Comparison of ENCODE assay signal across 6 cellular contexts in genomic region chrX:153727108-153727931, GRCh38. TPM values are rescaled to one million over a fixed set of nuclear protein-coding genes. Genes with fewer than 3 reads are reported as not detected.
DNase-seq lines count a peak whose midpoint lies in the region; ATAC-seq lines count a peak whose summit lies in the region.

No MANE protein-coding gene starts in this region.

- no peak overlapping the region for H2BK15ac ChIP-seq in neuronal stem cell (ENCODE audit: low read length)

- no peak overlapping the region for H2AFZ ChIP-seq in neuronal stem cell (ENCODE audit: low read length)

- H2BK12ac ChIP-seq in neuronal stem cell (ENCODE audit: low read length): no peak overlapping the region

- H3K4me1 ChIP-seq in neuronal stem cell (ENCODE audit: control insufficient read depth in 2 of 2, insufficient read depth in 1 of 2, low read depth in 1 of 2, low read length in 2 of 2): peaks cover 19 to 21% of the 10 kb centered on the region in 2 donors

- H2AK5ac ChIP-seq in neuronal stem cell (ENCODE audit: low read depth, low read length): no peak overlapping the region

- no peak overlapping the region for H3K4ac ChIP-seq in neuronal stem cell (ENCODE audit: low read length)

- peaks cover 27% of the 10 kb centered on the region for H3K36me3 Mint-ChIP-seq in activated CD8-positive, alpha-beta memory T cell treated with anti-CD3 and anti-CD28 coated beads, Interleukin-2, amount 10 ng/mL, durations not matched to agents 7 days and 5 days

- CTCF ChIA-PET in activated CD8-positive, alpha-beta memory T cell treated with anti-CD3 and anti-CD28 coated beads, Interleukin-2, amount 10 ng/mL, durations not matched to agents 7 days and 5 days (lab: Charles Lee): interaction anchor here (1.0 to 1.7 kb wide), 3 partner anchors 8 to 220 kb away, joined by 3 to 7 read pairs (median 6); no protein-coding TSS in a partner anchor

- H3K23ac ChIP-seq in neuronal stem cell (ENCODE audit: low read depth, low read length, poor library complexity): peak overlapping the region; percentile 17

- WGBS in neuronal stem cell (ENCODE audit: extremely low coverage in 2 of 2, insufficient read length in 2 of 2, insufficient replicate concordance in 1 of 2), 2 donors: no CpG with 5 or more reads among the region's 23 CpGs

- H3K9ac ChIP-seq in neuronal stem cell (ENCODE audit: low read depth, low read length, poor library complexity): no peak overlapping the region

- H3K27me3 Mint-ChIP-seq in activated CD8-positive, alpha-beta memory T cell treated with anti-CD3 and anti-CD28 coated beads, Interleukin-2, amount 10 ng/mL, durations not matched to agents 7 days and 5 days: no peaks in the 10 kb centered on the region

- H2BK120ac ChIP-seq in neuronal stem cell (ENCODE audit: low read depth, low read length): no peak overlapping the region

- H2BK5ac ChIP-seq in neuronal stem cell (ENCODE audit: low read length): no peak overlapping the region

- H3K79me1 ChIP-seq in neuronal stem cell (ENCODE audit: low read depth, low read length): peaks cover 5% of the 10 kb centered on the region

- H3K36me3 ChIP-seq in neuronal stem cell (replicated peaks in 1 of 2; ENCODE audit: control insufficient read depth in 2 of 2, insufficient read depth in 2 of 2, low read length in 2 of 2): peaks cover 0 to 6% of the 10 kb centered on the region in 2 donors

- peak; percentile 44 for DNase-seq in activated CD8-positive, alpha-beta memory T cell treated with anti-CD3 and anti-CD28 coated beads, Interleukin-2, amount 10 ng/mL, durations not matched to agents 7 days and 5 days
- no peak for DNase-seq in activated CD8-positive, alpha-beta memory T cell treated with anti-CD3 and anti-CD28 coated beads, Interleukin-2, amount 50 U/mL, for 4 hours
- peak in 54 of 61 donors; percentile 12 to 77 (median 58) for DNase-seq in caudate nucleus (lab: John Stamatoyannopoulos, UW)
- DNase-seq in neuronal stem cell (ENCODE audit: low spot score): no peak

- no peak overlapping the region for H3K14ac ChIP-seq in neuronal stem cell (ENCODE audit: low read length)

- no peak overlapping the region for H4K91ac ChIP-seq in neuronal stem cell (ENCODE audit: low read depth, low read length, poor library complexity)

- peak overlapping the region; percentile 48 for H3K18ac ChIP-seq in neuronal stem cell (ENCODE audit: low read length)

- no peak overlapping the region for H4K8ac ChIP-seq in neuronal stem cell (ENCODE audit: low read depth, low read length)

- H3K4me3 ChIP-seq in neuronal stem cell (ENCODE audit: low read length in 2 of 2): no peak overlapping the region

- ATAC-seq in activated CD8-positive, alpha-beta memory T cell treated with anti-CD3 and anti-CD28 coated beads, Interleukin-2, amount 10 ng/mL, durations not matched to agents 7 days and 5 days: no peak
- ATAC-seq in HG03439 (IDR thresholded peaks at IDR 0.05; ENCODE audit: unreplicated experiment) (no peak), GM21786 (IDR thresholded peaks at IDR 0.05; ENCODE audit: unreplicated experiment) (no peak)

- H3K4me2 ChIP-seq in neuronal stem cell (ENCODE audit: insufficient read depth, low read length, poor library complexity, severe bottlenecking): no peak overlapping the region

- H3K9me3 Mint-ChIP-seq in activated CD8-positive, alpha-beta memory T cell treated with anti-CD3 and anti-CD28 coated beads, Interleukin-2, amount 10 ng/mL, durations not matched to agents 7 days and 5 days (ENCODE audit: low read depth): no peaks in the 10 kb centered on the region

- peak overlapping the region; percentile 63 for H3K4me3 Mint-ChIP-seq in activated CD8-positive, alpha-beta memory T cell treated with anti-CD3 and anti-CD28 coated beads, Interleukin-2, amount 10 ng/mL, durations not matched to agents 7 days and 5 days

- H3K27ac ChIP-seq in caudate nucleus (ENCODE audit: low read depth, low read length) (peak overlapping the region; percentile 69), neuronal stem cell (replicated peaks; ENCODE audit: low read length) (no peak overlapping the region)

- peak overlapping the region; percentile 79 for H3K27ac Mint-ChIP-seq in activated CD8-positive, alpha-beta memory T cell treated with anti-CD3 and anti-CD28 coated beads, Interleukin-2, amount 10 ng/mL, durations not matched to agents 7 days and 5 days

- H3K27me3 ChIP-seq in neuronal stem cell (ENCODE audit: control insufficient read depth in 3 of 3, insufficient read depth in 3 of 3, low read depth in 1 of 3, low read length in 3 of 3): no peaks in the 10 kb centered on the region

- peaks cover 51% of the 10 kb centered on the region for H3K4me1 Mint-ChIP-seq in activated CD8-positive, alpha-beta memory T cell treated with anti-CD3 and anti-CD28 coated beads, Interleukin-2, amount 10 ng/mL, durations not matched to agents 7 days and 5 days

- peaks cover 0 to 7% of the 10 kb centered on the region in 2 donors for H3K9me3 ChIP-seq in neuronal stem cell (replicated peaks in 1 of 2; ENCODE audit: control insufficient read depth in 2 of 2, insufficient read depth in 1 of 2, low read depth in 1 of 2, low read length in 2 of 2)

RNA-seq across cellular contexts. Expression of gene ABCD1, which starts 2.7 kb away (rescaled TPM):
- total RNA-seq in activated CD8-positive, alpha-beta memory T cell treated with anti-CD3 and anti-CD28 coated beads, Interleukin-2, amount 10 ng/mL, durations not matched to agents 7 days and 5 days: 10 to 100 TPM; 10.7 to 18.3 TPM
- polyA plus RNA-seq in neuronal stem cell (2013, experiment 1 of 2): 4.4 TPM
- 4.2 TPM for polyA plus RNA-seq in neuronal stem cell (2013, experiment 2 of 2)

RNA-seq across cellular contexts. Expression of gene BCAP31, which starts 3.1 kb away (rescaled TPM):
- 100 to 1,000 TPM; 137 to 148 TPM for total RNA-seq in activated CD8-positive, alpha-beta memory T cell treated with anti-CD3 and anti-CD28 coated beads, Interleukin-2, amount 10 ng/mL, durations not matched to agents 7 days and 5 days
- polyA plus RNA-seq in neuronal stem cell (2013, experiment 1 of 2): 53.3 TPM
- polyA plus RNA-seq in neuronal stem cell (2013, experiment 2 of 2): 53.2 TPM

RNA-seq across cellular contexts. Expression of gene PLXNB3, which starts 36.7 kb away (rescaled TPM):
- total RNA-seq in activated CD8-positive, alpha-beta memory T cell treated with anti-CD3 and anti-CD28 coated beads, Interleukin-2, amount 10 ng/mL, durations not matched to agents 7 days and 5 days: under 1 TPM; 0.42 to 0.50 TPM
- polyA plus RNA-seq in neuronal stem cell (2013, experiment 1 of 2): 0.67 TPM
- 0.64 TPM for polyA plus RNA-seq in neuronal stem cell (2013, experiment 2 of 2)

RNA-seq across cellular contexts. Expression of gene SLC6A8, which starts 39.6 kb away (rescaled TPM):
- total RNA-seq in activated CD8-positive, alpha-beta memory T cell treated with anti-CD3 and anti-CD28 coated beads, Interleukin-2, amount 10 ng/mL, durations not matched to agents 7 days and 5 days: 1 to 10 TPM in 1 of 2 experiments, under 1 TPM in 1; 0.93 to 1.1 TPM
- polyA plus RNA-seq in neuronal stem cell (2013, experiment 1 of 2): 122 TPM
- polyA plus RNA-seq in neuronal stem cell (2013, experiment 2 of 2): 123 TPM

RNA-seq across cellular contexts. Expression of gene SRPK3, which starts 53.5 kb away (rescaled TPM):
- total RNA-seq in activated CD8-positive, alpha-beta memory T cell treated with anti-CD3 and anti-CD28 coated beads, Interleukin-2, amount 10 ng/mL, durations not matched to agents 7 days and 5 days: not detected
- polyA plus RNA-seq in neuronal stem cell (2013, experiment 1 of 2): not detected
- not detected for polyA plus RNA-seq in neuronal stem cell (2013, experiment 2 of 2)

Comparison
In these comparisons a context has a peak if more than half of its experiments do, and no peak if none do; other contexts are left out.
1. DNase-seq: peak in activated CD8-positive, alpha-beta memory T cell treated with anti-CD3 and anti-CD28 coated beads, Interleukin-2, amount 10 ng/mL, durations not matched to agents 7 days and 5 days (single experiment) and caudate nucleus (54 of 61); none in activated CD8-positive, alpha-beta memory T cell treated with anti-CD3 and anti-CD28 coated beads, Interleukin-2, amount 50 U/mL, for 4 hours (single experiment) and neuronal stem cell (single experiment).